Comparison of ENCODE assay signal across 1 cellular context in the genomic region with DNA sequence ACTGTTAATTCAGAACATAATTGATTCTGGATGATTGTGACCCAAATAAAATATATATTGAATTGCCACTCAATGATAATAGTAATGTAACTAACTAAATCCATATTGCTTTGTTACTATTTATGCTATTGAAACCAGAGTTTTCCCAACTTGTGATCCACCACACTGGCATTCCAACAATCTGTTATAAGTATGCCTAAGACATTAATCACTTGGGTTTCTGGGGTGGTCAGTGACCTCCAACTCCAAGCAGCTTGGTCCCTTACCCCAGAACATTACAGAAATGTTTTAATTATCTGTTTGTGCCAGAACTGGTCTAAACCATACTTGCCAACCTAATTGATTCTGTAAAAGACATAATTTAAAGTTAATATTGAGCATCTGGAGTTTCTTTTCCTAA.
TF ChIP-seq lines count a peak whose summit lies in the region.

No MANE protein-coding gene starts in this region.

TF ChIP-seq in SK-N-SH, 30 proteins besides CTCF, POLR2A, EP300 and RAD21 (continued from another document):
- TF ChIP-seq, protein P1, sequence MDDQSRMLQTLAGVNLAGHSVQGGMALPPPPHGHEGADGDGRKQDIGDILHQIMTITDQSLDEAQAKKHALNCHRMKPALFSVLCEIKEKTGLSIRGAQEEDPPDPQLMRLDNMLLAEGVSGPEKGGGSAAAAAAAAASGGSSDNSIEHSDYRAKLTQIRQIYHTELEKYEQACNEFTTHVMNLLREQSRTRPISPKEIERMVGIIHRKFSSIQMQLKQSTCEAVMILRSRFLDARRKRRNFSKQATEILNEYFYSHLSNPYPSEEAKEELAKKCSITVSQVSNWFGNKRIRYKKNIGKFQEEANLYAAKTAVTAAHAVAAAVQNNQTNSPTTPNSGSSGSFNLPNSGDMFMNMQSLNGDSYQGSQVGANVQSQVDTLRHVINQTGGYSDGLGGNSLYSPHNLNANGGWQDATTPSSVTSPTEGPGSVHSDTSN (IDR thresholded peaks at IDR 0.05) = peak; percentile 71
